ENCODE assay signal across 18 cellular contexts in the genomic region with DNA sequence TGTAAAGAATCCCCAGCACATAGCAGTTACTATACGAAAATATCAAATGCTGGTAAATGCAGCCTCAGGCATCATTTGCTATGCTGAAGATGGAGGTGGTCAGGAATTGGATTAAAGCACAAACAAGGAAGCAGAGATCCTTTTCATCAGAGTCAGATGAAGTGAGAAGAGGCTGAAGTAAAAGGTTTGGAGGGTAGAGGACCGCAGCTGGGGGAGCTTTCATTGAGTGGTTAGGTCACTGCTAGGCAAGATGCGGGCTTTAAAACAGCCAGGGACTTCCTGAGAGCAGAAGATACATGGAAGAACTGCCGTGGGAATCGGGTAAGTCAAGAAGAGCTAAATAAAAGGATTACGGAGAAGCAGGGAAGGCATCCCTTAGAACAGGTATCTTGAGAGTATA.
"Had no signal": no experiment of that assay in that cellular context is flagged by ENCODE, and none has a peak within 500 bp of the region (broad histone marks: within the 10 kb centered on the region; RNA-seq: fewer than 3 reads in every experiment).

No MANE protein-coding gene starts in this region.

- H3K27ac Mint-ChIP-seq: dendritic cell treated with granulocyte-macrophage colony-stimulating factor and Interleukin-4, amounts not matched to agents 40 ng/mL and 50 ng/mL, for 4 days; endodermal cell; immature natural killer cell; memory B cell; mesothelial cell of epicardium; natural killer cell; neural progenitor cell; type B pancreatic cell had no signal

- ATAC-seq: lower lobe of right lung, natural killer cell had no signal

- H3K36me3 Mint-ChIP-seq: immature natural killer cell, natural killer cell had no signal

- H3K27me3 Mint-ChIP-seq: dendritic cell treated with granulocyte-macrophage colony-stimulating factor and Interleukin-4, amounts not matched to agents 40 ng/mL and 50 ng/mL, for 4 days had no signal

- H3K4me3 Mint-ChIP-seq: dendritic cell treated with granulocyte-macrophage colony-stimulating factor and Interleukin-4, amounts not matched to agents 40 ng/mL and 50 ng/mL, for 4 days; endodermal cell; immature natural killer cell; memory B cell; mesothelial cell of epicardium; natural killer cell; neural progenitor cell; type B pancreatic cell had no signal

- H3K4me1 Mint-ChIP-seq: endodermal cell, memory B cell had no signal

- H3K9me3 Mint-ChIP-seq: dendritic cell treated with granulocyte-macrophage colony-stimulating factor and Interleukin-4, amounts not matched to agents 40 ng/mL and 50 ng/mL, for 4 days; endodermal cell; mesothelial cell of epicardium; neural progenitor cell; type B pancreatic cell had no signal

- DNase-seq: endodermal cell; erythroblast; foreskin melanocyte; immature natural killer cell; left ventricle myocardium inferior; lower lobe of right lung; natural killer cell; nucleus accumbens; ovary; sigmoid colon; stimulated activated CD4-positive, alpha-beta T cell treated with anti-CD3 and anti-CD28 coated beads, Interleukin-2, amount 100 ng/mL, for 24 hours; stimulated activated naive CD4-positive, alpha-beta T cell treated with Interleukin-2 at 50 U/mL for 16 hours; thyroid gland had no signal
